ENCODE assay signal across 8 cellular contexts in the genomic region with DNA sequence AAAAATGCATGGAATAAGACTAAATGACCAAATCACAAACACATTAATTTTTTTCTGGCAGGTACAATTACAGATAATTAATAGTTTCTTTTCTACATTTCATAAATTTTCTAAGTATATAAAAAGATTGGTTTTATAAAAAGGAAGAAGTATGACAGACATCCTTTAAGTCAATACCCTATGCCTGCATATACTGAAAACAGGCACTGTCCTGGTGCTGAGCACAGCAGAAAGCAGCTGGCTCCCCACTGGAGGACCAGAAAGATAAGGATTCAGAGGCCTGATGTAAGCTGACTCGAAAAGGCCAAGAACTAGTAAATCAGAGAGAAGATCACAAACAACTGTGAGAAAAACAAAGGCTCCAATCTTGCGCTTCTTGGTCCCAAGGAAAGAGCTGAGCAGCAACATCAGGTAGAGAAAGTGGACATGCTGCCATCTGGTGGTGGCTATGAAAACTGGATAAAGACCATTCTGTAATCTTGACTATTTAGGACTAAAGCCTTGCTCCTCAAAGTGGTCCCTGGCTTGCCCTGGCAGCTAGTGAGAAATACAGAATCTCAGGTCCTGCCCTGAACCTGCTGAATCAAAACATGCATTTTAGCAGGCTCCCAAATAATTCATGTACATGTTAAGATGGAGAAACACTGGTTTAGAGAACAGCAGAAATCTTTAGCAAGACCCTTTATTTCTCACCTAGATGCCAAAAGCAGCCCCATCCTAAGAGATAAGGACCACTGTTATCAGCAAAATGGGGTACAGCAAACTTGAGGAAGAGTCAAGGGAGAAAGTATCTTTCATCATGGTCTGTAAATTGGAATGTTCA.
A peak's percentile ranks its signal among the peaks of the same experiment; 100 is the strongest.
DNase-seq lines count a peak whose midpoint lies in the region; ATAC-seq, FAIRE-seq and TF ChIP-seq lines count a peak whose summit lies in the region.

No MANE protein-coding gene starts in this region.

- H3K9me3 ChIP-seq in A549 (no peaks in the 10 kb centered on the region), breast epithelium (no peaks in the 10 kb centered on the region)

- DNase-seq in A549 (ENCODE audit: low read depth in 1 of 2, low spot score in 1 of 2) = peak; percentile 59 to 69
- peak; percentile 62 for DNase-seq in GM13977 (ENCODE audit: low spot score)
- DNase-seq in NCI-H1694 (lab: John Stamatoyannopoulos, UW) = peak; percentile 0
- DNase-seq in breast epithelium (ENCODE audit: low spot score in 2 of 2) = no peak
- DNase-seq in islet precursor cell = peak; percentile 74
- DNase-seq in stimulated activated CD4-positive, alpha-beta T cell treated with anti-CD3 and anti-CD28 coated beads, Interleukin-2, amount 100 ng/mL, for 4 hours (ENCODE audit: low read depth) = peak; percentile 16

- peak; percentile 72 to 80 for TF ChIP-seq RAD21 in A549 (conservative IDR thresholded peaks at IDR 0.05 in 1 of 2, IDR thresholded peaks at IDR 0.05 in 1 of 2)

- H3K4me2 ChIP-seq in A549 = no peak overlapping the region

- 14% methylated on average over 2 of the region's 2 CpGs for WGBS in A549 (ENCODE audit: missing lambda C conversion rate)

- POLR2A ChIA-PET in A549 (lab: Yijun Ruan, JAX) = no interaction called here

- no peaks in the 10 kb centered on the region for H3K36me3 ChIP-seq in breast epithelium

- ATAC-seq in A549 (peak; percentile 97 to 98), HG02840 (IDR thresholded peaks at IDR 0.05; ENCODE audit: low FRiP score, unreplicated experiment) (peak; percentile 74)

- H3K4me3 ChIP-seq in A549 (no peak overlapping the region), breast epithelium (no peak overlapping the region)

- no peaks in the 10 kb centered on the region for H3K27me3 ChIP-seq in breast epithelium

- no peaks in the 10 kb centered on the region for H3K4me1 ChIP-seq in A549
- no peaks in the 10 kb centered on the region for H3K4me1 ChIP-seq in breast epithelium

- peak; percentile 86 for FAIRE-seq in A549 (lab: Jason Lieb, UNC)
- peak; percentile 59 for FAIRE-seq in TTC549 (lab: Jason Lieb, UNC)

- in situ Hi-C loops in GM13977 (cut with MboI; ENCODE audit: low pct_unique_long_range_greater_than_20kb, low sequenced_read_pairs, unreplicated experiment) = no loop called here

- TF ChIP-seq CTCF in A549 (IDR thresholded peaks at IDR 0.05) (peak; percentile 83), GM13977 (IDR thresholded peaks at IDR 0.05; ENCODE audit: extremely low read depth, insufficient read depth, missing control alignments) (peak; percentile 75), breast epithelium (IDR thresholded peaks at IDR 0.05) (peak; percentile 42 to 64 (median 58))

- intact Hi-C loops in breast epithelium (cut with DNase I; ENCODE audit: low total_unique reads) = no loop called here

- TF ChIP-seq EP300 in A549 (IDR thresholded peaks at IDR 0.05) = no peak

- CTCF ChIA-PET in A549 (lab: Yijun Ruan, JAX) = interaction anchor here (0.5 to 4.6 kb wide), 53 partner anchors 8 to 1166 kb away, joined by 3 to 54 read pairs (median 3); no protein-coding TSS in a partner anchor

- no peak for TF ChIP-seq POLR2A in A549 (IDR thresholded peaks at IDR 0.05; ENCODE audit: low read length)
- no peak for TF ChIP-seq POLR2A in breast epithelium (IDR thresholded peaks at IDR 0.05)

- H3K27ac ChIP-seq in A549 = no peak overlapping the region
- H3K27ac ChIP-seq in breast epithelium = no peak overlapping the region

TF ChIP-seq in A549, 52 proteins besides CTCF, POLR2A, EP300 and RAD21:
- TF ChIP-seq REST (IDR thresholded peaks at IDR 0.05) (0 out of 2 replicates have a peak, but pooled peaks have one; percentile 26), TP53 (CRISPR knock-in tag; IDR thresholded peaks at IDR 0.05) (no peak), MAFK (IDR thresholded peaks at IDR 0.05; ENCODE audit: partially characterized antibody) (peak; percentile 50), SMC3 (IDR thresholded peaks at IDR 0.05) (peak; percentile 83)

Comparison
In these comparisons a context has a peak if more than half of its experiments do, and no peak if none do; other contexts are left out.
1. DNase-seq: peak in A549 (2 of 2), GM13977 (single experiment), NCI-H1694 (single experiment), islet precursor cell (single experiment) and stimulated activated CD4-positive, alpha-beta T cell treated with anti-CD3 and anti-CD28 coated beads, Interleukin-2, amount 100 ng/mL, for 4 hours (single experiment); none in breast epithelium (0 of 2).
2. Peak in every context shown above with its lines, with median percentiles within 50 percentile points of each other: CTCF ChIP-seq.